In the genomic region with DNA sequence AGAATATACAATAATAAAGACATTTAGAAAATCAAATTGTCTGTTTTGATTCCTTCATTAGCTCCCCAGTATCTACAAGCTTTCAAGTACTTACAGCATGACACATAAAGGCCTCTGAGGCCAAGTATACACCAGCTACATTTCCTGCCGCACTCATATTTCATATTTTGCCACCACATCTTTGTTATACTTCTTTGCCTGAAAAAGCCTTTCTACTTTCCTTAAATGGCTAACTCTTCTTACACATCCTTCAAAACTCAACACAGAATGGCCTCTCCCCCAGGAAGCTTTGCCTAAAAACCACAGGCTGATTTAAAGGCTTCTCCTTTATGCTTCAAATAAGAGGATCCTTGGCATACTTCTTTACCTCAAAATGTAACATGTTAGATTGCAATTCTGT, we compare ENCODE assay signal across 9 cellular contexts. TPM values are rescaled to one million over a fixed set of nuclear protein-coding genes. Genes with fewer than 3 reads are reported as not detected.
A peak's percentile ranks its signal among the peaks of the same experiment; 100 is the strongest.
DNase-seq lines count a peak whose midpoint lies in the region; ATAC-seq and TF ChIP-seq lines count a peak whose summit lies in the region.
"Had no signal": no experiment of that assay in that cellular context is flagged by ENCODE, and none has a peak within 500 bp of the region (broad histone marks: within the 10 kb centered on the region; RNA-seq: fewer than 3 reads in every experiment).

No MANE protein-coding gene starts in this region.

- H3K4me3 Mint-ChIP-seq in immature natural killer cell = peak overlapping the region; percentile 96 to 99 (median 97)
- H3K4me3 Mint-ChIP-seq: nephron progenitor cell had no signal

- peaks cover 67% of the 10 kb centered on the region for H4K20me1 ChIP-seq in BLaER1

- H3K4me1 Mint-ChIP-seq in immature natural killer cell = peaks cover 61 to 66% of the 10 kb centered on the region in 2 donors

- peak; percentile 15 for ATAC-seq in HG02870 (IDR thresholded peaks at IDR 0.05; ENCODE audit: unreplicated experiment)

- TF ChIP-seq CTCF in WI38 (IDR thresholded peaks at IDR 0.05; ENCODE audit: low read depth, low read length) = no peak

- peak overlapping the region; percentile 95 for H3K4me2 ChIP-seq in BLaER1

- peak overlapping the region; percentile 76 for H3K9ac ChIP-seq in BLaER1

- peak overlapping the region; percentile 96 for H3K27ac ChIP-seq in BLaER1

- H3K9me3 ChIP-seq in BLaER1 = no peaks in the 10 kb centered on the region

- DNase-seq in immature natural killer cell = peak in 2 of 3 donors; percentile 48 to 50
- DNase-seq in SW 1271 (lab: John Stamatoyannopoulos, UW) = no peak
- no peak for DNase-seq in NCI-H1092 (lab: John Stamatoyannopoulos, UW)
- no peak for DNase-seq in NCI-H345 (lab: John Stamatoyannopoulos, UW)
- DNase-seq in activated CD4-positive, alpha-beta T cell treated with anti-CD3 and anti-CD28 coated beads for 4 hours = no peak
- DNase-seq: nephron progenitor cell had no signal

- peak overlapping the region; percentile 98 for H3K4me3 ChIP-seq in BLaER1
- H3K4me3 ChIP-seq in WI38 (ENCODE audit: low read depth, low read length) = 0 out of 2 replicates have a peak overlapping the region, but pooled peaks have one; percentile 1

- peaks cover 64% of the 10 kb centered on the region for H3K4me1 ChIP-seq in BLaER1

- no peaks in the 10 kb centered on the region for H3K9me3 Mint-ChIP-seq in immature natural killer cell
- H3K9me3 Mint-ChIP-seq: nephron progenitor cell had no signal

- H3K36me3 Mint-ChIP-seq in immature natural killer cell = peaks cover 4 to 20% (median 20%) of the 10 kb centered on the region in 3 donors

- peaks cover 20% of the 10 kb centered on the region for H3K36me3 ChIP-seq in BLaER1

- H3K27me3 Mint-ChIP-seq in immature natural killer cell (ENCODE audit: low read depth in 3 of 3) = peaks cover 14 to 34% (median 32%) of the 10 kb centered on the region in 3 donors

- H3K27ac Mint-ChIP-seq in immature natural killer cell = peak overlapping the region; percentile 83 to 97 (median 90)
- H3K27ac Mint-ChIP-seq: nephron progenitor cell had no signal

- no peaks in the 10 kb centered on the region for H3K27me3 ChIP-seq in BLaER1

RNA-seq across cellular contexts. Expression of gene STK17B, which starts 4.5 kb away (rescaled TPM):
- polyA plus RNA-seq in immature natural killer cell = 10 to 100 TPM; 45.8 to 68.1 (median 68.0) TPM

Comparison
In these comparisons a context has a peak if more than half of its experiments do, and no peak if none do; other contexts are left out.
1. DNase-seq: peak in immature natural killer cell (2 of 3); none in SW 1271 (0 of 2), NCI-H1092 (single experiment), NCI-H345 (single experiment) and activated CD4-positive, alpha-beta T cell treated with anti-CD3 and anti-CD28 coated beads for 4 hours (0 of 2).